Comparison of ENCODE assay signal across 11 cellular contexts in genomic region chr1:165898837-165899236, GRCh38.
A peak's percentile ranks its signal among the peaks of the same experiment; 100 is the strongest.
DNase-seq lines count a peak whose midpoint lies in the region; ATAC-seq and TF ChIP-seq lines count a peak whose summit lies in the region.
"Had no signal": no experiment of that assay in that cellular context is flagged by ENCODE, and none has a peak within 500 bp of the region (broad histone marks: within the 10 kb centered on the region; RNA-seq: fewer than 3 reads in every experiment).

No MANE protein-coding gene starts in this region.

- H3K9me3 Mint-ChIP-seq in natural killer cell: no peaks in the 10 kb centered on the region
- H3K9me3 Mint-ChIP-seq in activated naive CD4-positive, alpha-beta T cell treated with anti-CD3 and anti-CD28 coated beads, Interleukin-2, amount 50 U/mL, for 72 hours: no peaks in the 10 kb centered on the region

- H3K9ac ChIP-seq in skeletal muscle tissue (ENCODE audit: low read depth in 1 of 3, low read length in 3 of 3): no peak overlapping the region

- H3K27ac Mint-ChIP-seq in natural killer cell: no peak overlapping the region
- H3K27ac Mint-ChIP-seq in activated naive CD4-positive, alpha-beta T cell treated with anti-CD3 and anti-CD28 coated beads, Interleukin-2, amount 50 U/mL, for 72 hours: no peak overlapping the region

- no peaks in the 10 kb centered on the region for H3K9me3 ChIP-seq in skeletal muscle tissue (ENCODE audit: control insufficient read depth in 3 of 3, low read length in 3 of 3)
- H3K9me3 ChIP-seq: testis had no signal

- no peak for TF ChIP-seq CTCF in natural killer cell (IDR thresholded peaks at IDR 0.05)

- no peak overlapping the region for H3K4me3 ChIP-seq in skeletal muscle tissue (ENCODE audit: low read length in 3 of 3)
- no peak overlapping the region for H3K4me3 ChIP-seq in H7 (ENCODE audit: insufficient read depth, low read depth, low read length)
- H3K4me3 ChIP-seq: PC-9, testis had no signal

- ATAC-seq in Right ventricle myocardium superior (ENCODE audit: poor library complexity) (peak; percentile 62), natural killer cell (no peak)
- ATAC-seq in activated naive CD4-positive, alpha-beta T cell treated with anti-CD3 and anti-CD28 coated beads, Interleukin-2, amount 50 U/mL, for 72 hours: no peak
- ATAC-seq: HCT116 had no signal

- H3K36me3 ChIP-seq in skeletal muscle tissue (ENCODE audit: control insufficient read depth in 3 of 3, insufficient read depth in 3 of 3, low read length in 3 of 3) (peaks cover 0 to 5% (median 2%) of the 10 kb centered on the region in 3 donors), H7 (replicated peaks; ENCODE audit: control insufficient read depth, insufficient read depth, low read length) (peaks cover 35% of the 10 kb centered on the region)

- no peaks in the 10 kb centered on the region for H3K27me3 ChIP-seq in skeletal muscle tissue (ENCODE audit: control insufficient read depth in 3 of 3, insufficient read depth in 3 of 3, low read length in 3 of 3)
- no peaks in the 10 kb centered on the region for H3K27me3 ChIP-seq in H7 (ENCODE audit: control insufficient read depth, insufficient read depth, low read length)
- H3K27me3 ChIP-seq: testis had no signal

- H3K4me1 Mint-ChIP-seq in natural killer cell: peaks cover 18 to 32% of the 10 kb centered on the region in 2 donors

- H3K27me3 Mint-ChIP-seq in natural killer cell (ENCODE audit: low read depth in 2 of 2): no peaks in the 10 kb centered on the region

- H3K36me3 Mint-ChIP-seq in natural killer cell: no peaks in the 10 kb centered on the region
- peaks cover 26 to 30% of the 10 kb centered on the region in 2 donors for H3K36me3 Mint-ChIP-seq in activated naive CD4-positive, alpha-beta T cell treated with anti-CD3 and anti-CD28 coated beads, Interleukin-2, amount 50 U/mL, for 72 hours

- intact Hi-C loops in Right ventricle myocardium superior (cut with DNase I): no loop called here
- intact Hi-C loops in natural killer cell (cut with micrococcal nuclease): no loop called here

- H3K4me3 Mint-ChIP-seq in natural killer cell: no peak overlapping the region

- DNase-seq in GM04504 (ENCODE audit: low read depth) (peak; percentile 97), amniotic epithelial cell (ENCODE audit: low read depth) (peak; percentile 98), Right ventricle myocardium superior (no peak), natural killer cell (no peak), hippocampal formation (lab: John Stamatoyannopoulos, UW) (no peak), H7 (no peak)
- DNase-seq in activated naive CD4-positive, alpha-beta T cell treated with anti-CD3 and anti-CD28 coated beads, Interleukin-2, amount 50 U/mL, for 72 hours (ENCODE audit: low spot score in 2 of 2): no peak
- DNase-seq: testis had no signal

- peak overlapping the region; percentile 85 for H3K27ac ChIP-seq in skeletal muscle tissue (ENCODE audit: low read depth, low read length)
- H3K27ac ChIP-seq: PC-9, testis had no signal

- H3K4me1 ChIP-seq in skeletal muscle tissue (ENCODE audit: control insufficient read depth in 3 of 3, insufficient read depth in 3 of 3, low read length in 3 of 3): peaks cover 39 to 56% (median 50%) of the 10 kb centered on the region in 3 donors
- H3K4me1 ChIP-seq: testis had no signal

Comparison
In these comparisons a context has a peak if more than half of its experiments do, and no peak if none do; other contexts are left out.
1. DNase-seq: peak in GM04504 (single experiment) and amniotic epithelial cell (single experiment); none in Right ventricle myocardium superior (single experiment), natural killer cell (single experiment), hippocampal formation (0 of 2), H7 (single experiment) and activated naive CD4-positive, alpha-beta T cell treated with anti-CD3 and anti-CD28 coated beads, Interleukin-2, amount 50 U/mL, for 72 hours (0 of 2).